6 cellular contexts compared by ENCODE assay signal in genomic region chrX:49072712-49073095, GRCh38. TPM values are rescaled to one million over a fixed set of nuclear protein-coding genes. Genes with fewer than 3 reads are reported as not detected.
DNase-seq lines count a peak whose midpoint lies in the region; ATAC-seq, FAIRE-seq and TF ChIP-seq lines count a peak whose summit lies in the region.

No MANE protein-coding gene starts in this region.

- DNase-seq in A673 (ENCODE audit: low spot score) (no peak), RWPE1 (ENCODE audit: low spot score) (no peak), urothelium cell line (ENCODE audit: low spot score) (no peak), SW480 (ENCODE audit: low spot score) (no peak)

- H3K4me3 ChIP-seq in A673 (ENCODE audit: low read depth, low read length, poor library complexity, severe bottlenecking) (peak overlapping the region; percentile 73), iPS-11a (ENCODE audit: low read depth, low read length) (peak overlapping the region; percentile 67)

- H3K36me3 ChIP-seq in A673 (ENCODE audit: insufficient read depth, low read length, poor library complexity, severe bottlenecking): peaks cover 3% of the 10 kb centered on the region

- H3K9me3 ChIP-seq in A673 (ENCODE audit: low read depth, low read length, poor library complexity, severe bottlenecking): no peaks in the 10 kb centered on the region

- intact Hi-C loops in A673 (cut with micrococcal nuclease; ENCODE audit: unreplicated experiment): no loop called here

- CTCF ChIA-PET in A673 (lab: Charles Lee): no interaction called here
- CTCF ChIA-PET in RWPE1 (lab: Yijun Ruan, JAX): no interaction called here

- BruUV-seq in A673 (replicated peaks; lab: Mats Ljungman, UMichigan): no TSS peak

- POLR2A ChIA-PET in A673 (lab: Charles Lee; ENCODE audit: low non-redundant PET) (no interaction called here), RWPE1 (lab: Yijun Ruan, JAX; ENCODE audit: low non-redundant PET) (no interaction called here)

- H3K27me3 ChIP-seq in A673 (replicated peaks; ENCODE audit: insufficient read depth, low read depth, low read length, poor library complexity): no peaks in the 10 kb centered on the region

- FAIRE-seq in urothelium cell line (lab: Jason Lieb, UNC): no peak

- peaks cover 7% of the 10 kb centered on the region for H3K4me1 ChIP-seq in A673 (ENCODE audit: insufficient read depth, low read length, poor library complexity, severe bottlenecking)

- TF ChIP-seq CTCF in A673 (conservative IDR thresholded peaks at IDR 0.05; ENCODE audit: low read depth, low read length): no peak
- TF ChIP-seq CTCF in RWPE1 (conservative IDR thresholded peaks at IDR 0.05; ENCODE audit: low read depth): no peak

- no peak overlapping the region for H3K27ac ChIP-seq in A673 (ENCODE audit: low read depth, low read length, poor library complexity, severe bottlenecking)
- H3K27ac ChIP-seq in RWPE1: peak overlapping the region; percentile 71

- ATAC-seq in HG02981 (IDR thresholded peaks at IDR 0.05; ENCODE audit: unreplicated experiment): no peak

RNA-seq across cellular contexts. Expression of gene PRAF2, which starts 1.1 kb away (rescaled TPM):
- total RNA-seq in A673 (2021): 21.3 and 24.3 TPM in 2 replicates

RNA-seq across cellular contexts. Expression of gene WDR45, which starts 7.0 kb away (rescaled TPM):
- 31.8 and 40.5 TPM in 2 replicates for total RNA-seq in A673 (2021)

RNA-seq across cellular contexts. Expression of gene CCDC120, which starts 13.9 kb away (rescaled TPM):
- 11.9 and 13.0 TPM in 2 replicates for total RNA-seq in A673 (2021)

RNA-seq across cellular contexts. Expression of gene TFE3, which starts 29.5 kb away (rescaled TPM):
- 49.5 and 56.8 TPM in 2 replicates for total RNA-seq in A673 (2021)

RNA-seq across cellular contexts. Expression of gene GPKOW, which starts 50.8 kb away (rescaled TPM):
- total RNA-seq in A673 (2021): 24.9 and 29.1 TPM in 2 replicates
